23 cellular contexts compared by ENCODE assay signal in the genomic region with DNA sequence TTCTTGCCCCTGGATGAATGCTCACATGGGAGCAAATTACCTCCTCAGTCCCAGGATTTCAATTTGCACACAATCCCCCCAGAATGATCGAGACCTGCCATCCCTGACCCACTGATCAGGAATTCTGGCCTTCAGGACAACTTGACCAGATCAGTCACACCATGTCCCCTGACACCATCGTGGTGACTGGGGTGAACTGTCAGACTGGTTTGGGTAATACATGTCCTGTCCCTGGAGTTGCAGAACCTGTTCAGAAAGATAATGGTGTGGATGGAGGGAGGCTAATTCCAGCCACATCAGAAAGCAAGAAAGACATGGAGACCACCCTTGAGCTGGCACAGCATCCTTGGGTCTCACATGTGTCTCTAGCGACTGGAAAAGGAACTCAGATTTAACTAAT.
"Had no signal": no experiment of that assay in that cellular context is flagged by ENCODE, and none has a peak within 500 bp of the region (broad histone marks: within the 10 kb centered on the region; RNA-seq: fewer than 3 reads in every experiment).

No MANE protein-coding gene starts in this region.

- H3K27me3 ChIP-seq: gastroesophageal sphincter, right atrium auricular region, sigmoid colon had no signal

- H3K4me1 ChIP-seq: esophagus squamous epithelium, gastroesophageal sphincter, right atrium auricular region, sigmoid colon, stomach, transverse colon had no signal

- H3K9me3 ChIP-seq: esophagus squamous epithelium, gastroesophageal sphincter, right atrium auricular region, sigmoid colon, stomach, thoracic aorta, transverse colon had no signal

- H3K27ac ChIP-seq: epithelial cell of prostate, esophagus squamous epithelium, gastroesophageal sphincter, right atrium auricular region, sigmoid colon, skin epidermis, stomach, thoracic aorta, transverse colon had no signal

- DNase-seq: cortex of kidney; effector memory CD4-positive, alpha-beta T cell; esophagus squamous epithelium; foreskin fibroblast; glutamatergic neuron; islet precursor cell; mammary epithelial cell; naive thymus-derived CD4-positive, alpha-beta T cell; nephron progenitor cell; posterior cingulate gyrus; sigmoid colon; stimulated activated CD4-positive, alpha-beta T cell treated with anti-CD3 and anti-CD28 coated beads, Interleukin-2, amount 100 ng/mL, for 24 hours; stimulated activated CD4-positive, alpha-beta T cell treated with anti-CD3 and anti-CD28 coated beads, Interleukin-4, amount 100 ng/mL, for 4 hours; stimulated activated naive CD4-positive, alpha-beta T cell; stomach; substantia nigra; transverse colon had no signal

- ATAC-seq: gastroesophageal sphincter; left lobe of liver; naive thymus-derived CD4-positive, alpha-beta T cell had no signal

- H3K4me3 ChIP-seq: esophagus squamous epithelium, gastroesophageal sphincter, right atrium auricular region, sigmoid colon, skin epidermis, stomach, thoracic aorta, transverse colon had no signal

- H3K36me3 ChIP-seq: esophagus squamous epithelium, gastroesophageal sphincter, right atrium auricular region, sigmoid colon, stomach, thoracic aorta, transverse colon had no signal
